Comparison of ENCODE assay signal across 8 cellular contexts in the genomic region with DNA sequence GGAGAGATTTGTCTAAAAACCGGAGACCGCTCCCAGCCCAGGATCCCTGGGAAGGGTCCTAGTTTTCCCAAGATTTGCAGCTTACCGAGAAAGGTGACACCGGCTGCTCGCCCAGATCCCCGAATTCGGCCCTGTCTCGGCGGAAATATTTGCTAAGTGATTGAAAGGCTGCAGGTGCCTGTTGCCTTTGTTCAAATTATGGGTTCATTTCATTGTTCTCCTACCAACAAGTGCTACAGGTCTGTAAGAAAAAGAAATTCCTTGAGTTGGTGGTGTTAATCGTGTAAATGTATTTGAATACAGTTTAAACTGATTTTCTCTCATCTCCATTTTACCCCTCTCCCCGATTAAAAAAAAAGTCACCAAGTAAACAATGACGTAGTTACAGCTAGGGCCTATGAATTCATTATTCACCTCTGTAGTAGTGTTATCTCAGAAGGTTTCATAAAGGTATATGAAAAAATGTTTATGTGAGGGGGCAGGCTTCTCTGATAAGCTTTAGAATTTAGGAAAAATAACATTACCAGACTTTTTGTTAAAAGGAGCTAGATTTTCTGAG. TPM values are rescaled to one million over a fixed set of nuclear protein-coding genes. Genes with fewer than 3 reads are reported as not detected.
A peak's percentile ranks its signal among the peaks of the same experiment; 100 is the strongest.
DNase-seq lines count a peak whose midpoint lies in the region; ATAC-seq and TF ChIP-seq lines count a peak whose summit lies in the region.

No MANE protein-coding gene starts in this region.

- H3K4me1 ChIP-seq in Peyer's patch (peaks cover 0 to 23% (median 2%) of the 10 kb centered on the region in 4 donors), muscle layer of duodenum (ENCODE audit: control insufficient read depth in 1 of 2, insufficient read depth in 2 of 2, low read length in 2 of 2) (peaks cover 8 to 37% of the 10 kb centered on the region in 2 donors)

- no peak for TF ChIP-seq POLR2A in Peyer's patch (IDR thresholded peaks at IDR 0.05)

- H3K27ac ChIP-seq in Peyer's patch (peak overlapping the region; percentile 95 to 100 (median 98)), dorsolateral prefrontal cortex (peak overlapping the region; percentile 90 to 100 (median 98)), muscle layer of duodenum (ENCODE audit: low read length) (peak overlapping the region; percentile 92)

- H3K27me3 ChIP-seq in Peyer's patch (no peaks in the 10 kb centered on the region), dorsolateral prefrontal cortex (no peaks in the 10 kb centered on the region), muscle layer of duodenum (ENCODE audit: low read depth, low read length) (no peaks in the 10 kb centered on the region)

- intact Hi-C loops in dorsolateral prefrontal cortex (cut with DNase I): loop anchor here (5.0 to 10.0 kb wide), 4 partner anchors 193 to 317 kb away; no protein-coding TSS in a partner anchor

- peak; percentile 10 for ATAC-seq in GM19395 (IDR thresholded peaks at IDR 0.05; ENCODE audit: unreplicated experiment)
- no peak for ATAC-seq in GM18519 (IDR thresholded peaks at IDR 0.05; ENCODE audit: low FRiP score, unreplicated experiment)
- ATAC-seq in HG03439 (IDR thresholded peaks at IDR 0.05; ENCODE audit: unreplicated experiment): no peak

- H3K9me3 ChIP-seq in Peyer's patch (no peaks in the 10 kb centered on the region), muscle layer of duodenum (ENCODE audit: control insufficient read depth in 1 of 2, low read length in 2 of 2) (no peaks in the 10 kb centered on the region)

- TF ChIP-seq CTCF in Peyer's patch (IDR thresholded peaks at IDR 0.05): no peak
- TF ChIP-seq CTCF in dorsolateral prefrontal cortex (IDR thresholded peaks at IDR 0.05 in 54 of 56, conservative IDR thresholded peaks at IDR 0.05 in 2 of 56; ENCODE audit: low read depth in 1 of 56, partially characterized antibody in 56 of 56): peak in 2 of 56 donors; percentile 14

- peak; percentile 58 for DNase-seq in ACHN
- DNase-seq in Peyer's patch: peak in 1 of 3 donors; percentile 71
- DNase-seq in dorsolateral prefrontal cortex: no peak
- DNase-seq in dedifferentiated amniotic fluid mesenchymal stem cell (ENCODE audit: extremely low spot score): no peak

- in situ Hi-C loops in ACHN (cut with HindIII; ENCODE audit: low pct_ligation_motif_present, low pct_unique_long_range_greater_than_20kb, low sequenced_read_pairs): no loop called here

- H3K4me3 ChIP-seq in Peyer's patch (peak overlapping the region; percentile 79 to 94 (median 90)), dorsolateral prefrontal cortex (peak overlapping the region; percentile 56 to 92 (median 79)), muscle layer of duodenum (ENCODE audit: low read depth in 1 of 2, low read length in 2 of 2) (peak overlapping the region; percentile 82 to 87)

- H3K36me3 ChIP-seq in Peyer's patch: no peaks in the 10 kb centered on the region
- H3K36me3 ChIP-seq in muscle layer of duodenum (ENCODE audit: control insufficient read depth in 1 of 2, insufficient read depth in 2 of 2, low read length in 2 of 2): no peaks in the 10 kb centered on the region

RNA-seq across cellular contexts. Expression of gene REEP3, which starts 1.0 kb away (rescaled TPM):
- total RNA-seq in Peyer's patch: 10 to 100 TPM; 11.6 to 67.1 (median 44.0) TPM
- 100 to 1,000 TPM in 1 of 120 experiments, 10 to 100 TPM in 119; 11.4 to 104 (median 32.6) TPM for total RNA-seq in dorsolateral prefrontal cortex

RNA-seq across cellular contexts. Expression of gene JMJD1C, which starts 56.4 kb away (rescaled TPM):
- total RNA-seq in Peyer's patch: 100 to 1,000 TPM in 3 of 4 donors, 10 to 100 TPM in 1; 92.0 to 153 (median 124) TPM
- 100 to 1,000 TPM in 85 of 120 experiments, 10 to 100 TPM in 35; 80.5 to 152 (median 104) TPM for total RNA-seq in dorsolateral prefrontal cortex
